1 cellular context compared by ENCODE assay signal in the genomic region with DNA sequence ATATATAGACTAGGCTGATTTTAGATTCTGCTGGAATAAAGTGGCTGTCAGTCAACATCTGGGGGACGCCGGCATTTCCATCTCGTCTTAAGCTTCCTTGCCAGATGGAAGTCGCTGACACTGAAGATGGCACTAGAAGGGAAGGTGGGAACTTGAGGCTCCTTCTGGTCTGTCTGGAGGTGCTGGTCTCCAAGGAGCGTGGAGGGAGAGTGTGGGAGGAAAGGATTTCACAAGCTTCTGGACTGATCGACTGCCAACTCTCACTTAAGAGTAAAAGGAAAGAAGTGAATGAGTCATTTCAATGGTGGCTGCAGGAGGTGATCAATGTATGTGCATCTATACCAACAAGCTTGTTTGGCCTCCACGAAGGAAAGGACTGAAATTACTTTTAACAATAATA.
TF ChIP-seq lines count a peak whose summit lies in the region.

No MANE protein-coding gene starts in this region.

TF ChIP-seq in GM12878, 131 proteins besides CTCF, POLR2A, EP300 and RAD21:
- TF ChIP-seq BACH1 (IDR thresholded peaks at IDR 0.05; ENCODE audit: borderline replicate concordance), result no peak
- TF ChIP-seq EGR1 (IDR thresholded peaks at IDR 0.05; ENCODE audit: borderline replicate concordance in 1 of 2, low read depth in 2 of 2, low read length in 2 of 2), result 0 out of 3 replicates have a peak, but pooled peaks of 1 of the 2 experiments have one; percentile 18
- TF ChIP-seq SIX5 (IDR thresholded peaks at IDR 0.05; ENCODE audit: low read depth, low read length, severe bottlenecking), result no peak
- no peak for TF ChIP-seq FOXK2 (IDR thresholded peaks at IDR 0.05)
- no peak for TF ChIP-seq LARP7 (IDR thresholded peaks at IDR 0.05)
- TF ChIP-seq KLF5 (IDR thresholded peaks at IDR 0.05; ENCODE audit: partially characterized antibody), result no peak
- TF ChIP-seq BRCA1 (IDR thresholded peaks at IDR 0.05; ENCODE audit: low read depth, low read length), result no peak
- 0 out of 2 replicates have a peak, but pooled peaks have one; percentile 18 for TF ChIP-seq PAX5 (IDR thresholded peaks at IDR 0.05; ENCODE audit: borderline replicate concordance, low read depth, low read length)
- TF ChIP-seq, protein P1, sequence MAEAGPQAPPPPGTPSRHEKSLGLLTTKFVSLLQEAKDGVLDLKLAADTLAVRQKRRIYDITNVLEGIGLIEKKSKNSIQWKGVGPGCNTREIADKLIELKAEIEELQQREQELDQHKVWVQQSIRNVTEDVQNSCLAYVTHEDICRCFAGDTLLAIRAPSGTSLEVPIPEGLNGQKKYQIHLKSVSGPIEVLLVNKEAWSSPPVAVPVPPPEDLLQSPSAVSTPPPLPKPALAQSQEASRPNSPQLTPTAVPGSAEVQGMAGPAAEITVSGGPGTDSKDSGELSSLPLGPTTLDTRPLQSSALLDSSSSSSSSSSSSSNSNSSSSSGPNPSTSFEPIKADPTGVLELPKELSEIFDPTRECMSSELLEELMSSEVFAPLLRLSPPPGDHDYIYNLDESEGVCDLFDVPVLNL (IDR thresholded peaks at IDR 0.05; ENCODE audit: low read depth, low read length), result 0 out of 2 replicates have a peak, but pooled peaks have one; percentile 20
- TF ChIP-seq YY1 (IDR thresholded peaks at IDR 0.05; ENCODE audit: low read depth, low read length), result peak; percentile 74
- peak; percentile 36; the same call in 1 of the 2 replicates for TF ChIP-seq PKNOX1 (IDR thresholded peaks at IDR 0.05)
- TF ChIP-seq TBL1XR1 (IDR thresholded peaks at IDR 0.05; ENCODE audit: low read depth, low read length), result no peak
- TF ChIP-seq ZNF24 (IDR thresholded peaks at IDR 0.05), result 0 out of 2 replicates have a peak, but pooled peaks have one; percentile 6
- peak; percentile 67 for TF ChIP-seq JUNB (IDR thresholded peaks at IDR 0.05)
- TF ChIP-seq EED (IDR thresholded peaks at IDR 0.05; ENCODE audit: low read depth), result 0 out of 2 replicates have a peak, but pooled peaks have one; percentile 9
- no peak for TF ChIP-seq ZNF622 (IDR thresholded peaks at IDR 0.05)
- peak; percentile 48 for TF ChIP-seq SMAD1 (IDR thresholded peaks at IDR 0.05; ENCODE audit: low read depth, partially characterized antibody)
- TF ChIP-seq, protein P2, sequence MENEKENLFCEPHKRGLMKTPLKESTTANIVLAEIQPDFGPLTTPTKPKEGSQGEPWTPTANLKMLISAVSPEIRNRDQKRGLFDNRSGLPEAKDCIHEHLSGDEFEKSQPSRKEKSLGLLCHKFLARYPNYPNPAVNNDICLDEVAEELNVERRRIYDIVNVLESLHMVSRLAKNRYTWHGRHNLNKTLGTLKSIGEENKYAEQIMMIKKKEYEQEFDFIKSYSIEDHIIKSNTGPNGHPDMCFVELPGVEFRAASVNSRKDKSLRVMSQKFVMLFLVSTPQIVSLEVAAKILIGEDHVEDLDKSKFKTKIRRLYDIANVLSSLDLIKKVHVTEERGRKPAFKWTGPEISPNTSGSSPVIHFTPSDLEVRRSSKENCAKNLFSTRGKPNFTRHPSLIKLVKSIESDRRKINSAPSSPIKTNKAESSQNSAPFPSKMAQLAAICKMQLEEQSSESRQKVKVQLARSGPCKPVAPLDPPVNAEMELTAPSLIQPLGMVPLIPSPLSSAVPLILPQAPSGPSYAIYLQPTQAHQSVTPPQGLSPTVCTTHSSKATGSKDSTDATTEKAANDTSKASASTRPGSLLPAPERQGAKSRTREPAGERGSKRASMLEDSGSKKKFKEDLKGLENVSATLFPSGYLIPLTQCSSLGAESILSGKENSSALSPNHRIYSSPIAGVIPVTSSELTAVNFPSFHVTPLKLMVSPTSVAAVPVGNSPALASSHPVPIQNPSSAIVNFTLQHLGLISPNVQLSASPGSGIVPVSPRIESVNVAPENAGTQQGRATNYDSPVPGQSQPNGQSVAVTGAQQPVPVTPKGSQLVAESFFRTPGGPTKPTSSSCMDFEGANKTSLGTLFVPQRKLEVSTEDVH (IDR thresholded peaks at IDR 0.05; ENCODE audit: low read depth, partially characterized antibody), result no peak
- no peak for TF ChIP-seq NR2F1 (conservative IDR thresholded peaks at IDR 0.05)
- TF ChIP-seq SMAD5 (IDR thresholded peaks at IDR 0.05; ENCODE audit: low read depth), result no peak
- TF ChIP-seq, protein P3, sequence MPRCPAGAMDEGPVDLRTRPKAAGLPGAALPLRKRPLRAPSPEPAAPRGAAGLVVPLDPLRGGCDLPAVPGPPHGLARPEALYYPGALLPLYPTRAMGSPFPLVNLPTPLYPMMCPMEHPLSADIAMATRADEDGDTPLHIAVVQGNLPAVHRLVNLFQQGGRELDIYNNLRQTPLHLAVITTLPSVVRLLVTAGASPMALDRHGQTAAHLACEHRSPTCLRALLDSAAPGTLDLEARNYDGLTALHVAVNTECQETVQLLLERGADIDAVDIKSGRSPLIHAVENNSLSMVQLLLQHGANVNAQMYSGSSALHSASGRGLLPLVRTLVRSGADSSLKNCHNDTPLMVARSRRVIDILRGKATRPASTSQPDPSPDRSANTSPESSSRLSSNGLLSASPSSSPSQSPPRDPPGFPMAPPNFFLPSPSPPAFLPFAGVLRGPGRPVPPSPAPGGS (IDR thresholded peaks at IDR 0.05; ENCODE audit: borderline replicate concordance, insufficient read depth, low read depth, low read length, poor library complexity, severe bottlenecking), result peak; percentile 51
- no peak for TF ChIP-seq RB1 (IDR thresholded peaks at IDR 0.05; ENCODE audit: borderline replicate concordance)
TF ChIP-seq in GM12878: peak in this region for 10.
